1 cellular context compared by ENCODE assay signal in the genomic region with DNA sequence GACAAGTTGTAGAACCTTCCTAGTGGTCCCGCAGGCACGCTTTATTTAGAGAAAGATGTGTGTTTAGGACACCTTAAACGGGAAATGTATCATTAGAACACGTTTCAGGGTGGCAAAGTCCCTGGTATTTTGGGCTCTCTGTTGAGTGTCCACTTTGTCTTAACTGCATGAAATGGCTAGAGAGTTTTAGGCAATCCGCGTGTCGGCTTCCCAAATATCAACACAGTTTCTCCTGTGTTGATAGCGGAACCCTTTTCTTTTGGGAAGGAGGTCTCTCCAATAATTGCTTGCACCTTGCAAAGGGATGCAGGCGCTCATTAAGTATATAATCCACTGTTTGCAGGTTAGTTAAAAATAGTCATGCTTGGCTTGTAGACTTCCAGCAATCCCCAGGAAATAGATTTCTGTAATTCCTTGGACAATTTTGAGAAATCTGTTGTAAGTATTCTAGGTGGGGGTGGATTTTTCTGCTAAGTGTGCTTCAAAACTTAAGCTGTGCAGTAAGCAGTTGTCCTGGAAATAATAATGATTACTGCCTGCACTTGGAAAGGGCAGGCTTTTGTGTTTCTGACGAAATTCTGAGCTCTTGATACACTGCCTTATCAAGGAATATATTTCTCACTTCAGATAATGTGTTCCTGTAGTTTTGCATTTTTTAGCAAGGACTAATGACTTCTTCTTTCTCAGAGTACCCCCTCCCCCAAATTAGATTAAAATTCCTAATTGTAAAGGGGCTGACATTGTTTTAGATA.
A peak's percentile ranks its signal among the peaks of the same experiment; 100 is the strongest.
TF ChIP-seq lines count a peak whose summit lies in the region.

No MANE protein-coding gene starts in this region.

TF ChIP-seq in H1, 55 proteins besides CTCF, POLR2A, EP300 and RAD21:
- TF ChIP-seq ASH2L (IDR thresholded peaks at IDR 0.05; ENCODE audit: low read length) (no peak), SUZ12 (IDR thresholded peaks at IDR 0.05; ENCODE audit: low read length) (peak; percentile 61; the same call in 1 of the 2 replicates)
- TF ChIP-seq, protein P1, sequence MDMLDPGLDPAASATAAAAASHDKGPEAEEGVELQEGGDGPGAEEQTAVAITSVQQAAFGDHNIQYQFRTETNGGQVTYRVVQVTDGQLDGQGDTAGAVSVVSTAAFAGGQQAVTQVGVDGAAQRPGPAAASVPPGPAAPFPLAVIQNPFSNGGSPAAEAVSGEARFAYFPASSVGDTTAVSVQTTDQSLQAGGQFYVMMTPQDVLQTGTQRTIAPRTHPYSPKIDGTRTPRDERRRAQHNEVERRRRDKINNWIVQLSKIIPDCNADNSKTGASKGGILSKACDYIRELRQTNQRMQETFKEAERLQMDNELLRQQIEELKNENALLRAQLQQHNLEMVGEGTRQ (IDR thresholded peaks at IDR 0.05; ENCODE audit: low read length), result no peak
